In genomic region chr17:80918731-80919130, GRCh38 we compare ENCODE assay signal across 1 cellular context.
TF ChIP-seq lines count a peak whose summit lies in the region.

No MANE protein-coding gene starts in this region.

TF ChIP-seq in HepG2, 621 proteins besides CTCF, POLR2A, EP300 and RAD21 (continued from another document):
- TF ChIP-seq, protein P1, sequence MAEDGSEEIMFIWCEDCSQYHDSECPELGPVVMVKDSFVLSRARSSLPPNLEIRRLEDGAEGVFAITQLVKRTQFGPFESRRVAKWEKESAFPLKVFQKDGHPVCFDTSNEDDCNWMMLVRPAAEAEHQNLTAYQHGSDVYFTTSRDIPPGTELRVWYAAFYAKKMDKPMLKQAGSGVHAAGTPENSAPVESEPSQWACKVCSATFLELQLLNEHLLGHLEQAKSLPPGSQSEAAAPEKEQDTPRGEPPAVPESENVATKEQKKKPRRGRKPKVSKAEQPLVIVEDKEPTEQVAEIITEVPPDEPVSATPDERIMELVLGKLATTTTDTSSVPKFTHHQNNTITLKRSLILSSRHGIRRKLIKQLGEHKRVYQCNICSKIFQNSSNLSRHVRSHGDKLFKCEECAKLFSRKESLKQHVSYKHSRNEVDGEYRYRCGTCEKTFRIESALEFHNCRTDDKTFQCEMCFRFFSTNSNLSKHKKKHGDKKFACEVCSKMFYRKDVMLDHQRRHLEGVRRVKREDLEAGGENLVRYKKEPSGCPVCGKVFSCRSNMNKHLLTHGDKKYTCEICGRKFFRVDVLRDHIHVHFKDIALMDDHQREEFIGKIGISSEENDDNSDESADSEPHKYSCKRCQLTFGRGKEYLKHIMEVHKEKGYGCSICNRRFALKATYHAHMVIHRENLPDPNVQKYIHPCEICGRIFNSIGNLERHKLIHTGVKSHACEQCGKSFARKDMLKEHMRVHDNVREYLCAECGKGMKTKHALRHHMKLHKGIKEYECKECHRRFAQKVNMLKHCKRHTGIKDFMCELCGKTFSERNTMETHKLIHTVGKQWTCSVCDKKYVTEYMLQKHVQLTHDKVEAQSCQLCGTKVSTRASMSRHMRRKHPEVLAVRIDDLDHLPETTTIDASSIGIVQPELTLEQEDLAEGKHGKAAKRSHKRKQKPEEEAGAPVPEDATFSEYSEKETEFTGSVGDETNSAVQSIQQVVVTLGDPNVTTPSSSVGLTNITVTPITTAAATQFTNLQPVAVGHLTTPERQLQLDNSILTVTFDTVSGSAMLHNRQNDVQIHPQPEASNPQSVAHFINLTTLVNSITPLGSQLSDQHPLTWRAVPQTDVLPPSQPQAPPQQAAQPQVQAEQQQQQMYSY (CRISPR knock-in tag; IDR thresholded peaks at IDR 0.05): no peak
- TF ChIP-seq ZFP62 (CRISPR knock-in tag; IDR thresholded peaks at IDR 0.05): no peak
